8 cellular contexts compared by ENCODE assay signal in genomic region chr10:110502851-110503301, GRCh38. TPM values are rescaled to one million over a fixed set of nuclear protein-coding genes. Genes with fewer than 3 reads are reported as not detected.
A peak's percentile ranks its signal among the peaks of the same experiment; 100 is the strongest.
DNase-seq lines count a peak whose midpoint lies in the region; ATAC-seq and TF ChIP-seq lines count a peak whose summit lies in the region.

No MANE protein-coding gene starts in this region.

- intact Hi-C loops in activated CD8-positive, alpha-beta T cell treated with anti-CD3 and anti-CD28 coated beads for 36 hours (cut with micrococcal nuclease), result loop anchor here (2.0 to 5.0 kb wide), 3 partner anchors 76 to 191 kb away; no protein-coding TSS in a partner anchor

- peak overlapping the region; percentile 91 for H3K27ac Mint-ChIP-seq in activated CD8-positive, alpha-beta T cell treated with anti-CD3 and anti-CD28 coated beads for 36 hours

- no peaks in the 10 kb centered on the region for H3K36me3 ChIP-seq in skeletal muscle tissue (ENCODE audit: control insufficient read depth in 3 of 3, insufficient read depth in 3 of 3, low read length in 3 of 3)

- no peak for TF ChIP-seq CTCF in GM12875 (IDR thresholded peaks at IDR 0.05; ENCODE audit: borderline replicate concordance, insufficient read depth, low read depth, low read length)
- TF ChIP-seq CTCF in activated CD8-positive, alpha-beta T cell treated with anti-CD3 and anti-CD28 coated beads for 36 hours (IDR thresholded peaks at IDR 0.05), result no peak

- H3K27me3 Mint-ChIP-seq in activated CD8-positive, alpha-beta T cell treated with anti-CD3 and anti-CD28 coated beads for 36 hours, result no peaks in the 10 kb centered on the region

- ATAC-seq in GM21528 (IDR thresholded peaks at IDR 0.05; ENCODE audit: low FRiP score, unreplicated experiment), result peak; percentile 44
- ATAC-seq in activated CD8-positive, alpha-beta T cell treated with anti-CD3 and anti-CD28 coated beads for 36 hours, result no peak

- H3K27ac ChIP-seq in skeletal muscle tissue (ENCODE audit: low read depth, low read length), result peak overlapping the region; percentile 67

- POLR2A ChIA-PET in activated CD8-positive, alpha-beta T cell treated with anti-CD3 and anti-CD28 coated beads for 36 hours (lab: Charles Lee), result interaction anchor here (0.7 to 3.9 kb wide), 11 partner anchors 10 to 147 kb away, joined by 3 to 25 read pairs (median 5); no protein-coding TSS in a partner anchor

- DNase-seq in LHCN-M2 (ENCODE audit: low read depth) (peak; percentile 63), glomerular visceral epithelial cell (ENCODE audit: extremely low spot score) (peak; percentile 65), foreskin melanocyte (no peak)
- DNase-seq in activated CD8-positive, alpha-beta T cell treated with anti-CD3 and anti-CD28 coated beads for 36 hours, result no peak
- no peak for DNase-seq in activated CD8-positive, alpha-beta memory T cell treated with anti-CD3 and anti-CD28 coated beads, Interleukin-2, amount 50 U/mL, for 48 hours

- no peaks in the 10 kb centered on the region for H3K9me3 Mint-ChIP-seq in activated CD8-positive, alpha-beta T cell treated with anti-CD3 and anti-CD28 coated beads for 36 hours

- peaks cover 0 to 15% (median 9%) of the 10 kb centered on the region in 3 donors for H3K27me3 ChIP-seq in skeletal muscle tissue (ENCODE audit: control insufficient read depth in 3 of 3, insufficient read depth in 3 of 3, low read length in 3 of 3)

- H3K4me3 ChIP-seq in GM12875 (ENCODE audit: low read depth, low read length) (peak overlapping the region; percentile 33), skeletal muscle tissue (ENCODE audit: low read length in 3 of 3) (no peak overlapping the region)

- no peak overlapping the region for H3K9ac ChIP-seq in skeletal muscle tissue (ENCODE audit: low read depth in 1 of 3, low read length in 3 of 3)

- H3K9me3 ChIP-seq in skeletal muscle tissue (ENCODE audit: control insufficient read depth in 3 of 3, low read length in 3 of 3), result no peaks in the 10 kb centered on the region

- peak overlapping the region; percentile 99 for H3K4me3 Mint-ChIP-seq in activated CD8-positive, alpha-beta T cell treated with anti-CD3 and anti-CD28 coated beads for 36 hours

- peaks cover 39 to 49% (median 40%) of the 10 kb centered on the region in 3 donors for H3K4me1 ChIP-seq in skeletal muscle tissue (ENCODE audit: control insufficient read depth in 3 of 3, insufficient read depth in 3 of 3, low read length in 3 of 3)

- H3K4me1 Mint-ChIP-seq in activated CD8-positive, alpha-beta T cell treated with anti-CD3 and anti-CD28 coated beads for 36 hours (ENCODE audit: low read depth), result peaks cover 76% of the 10 kb centered on the region

- H3K36me3 Mint-ChIP-seq in activated CD8-positive, alpha-beta T cell treated with anti-CD3 and anti-CD28 coated beads for 36 hours (ENCODE audit: low read depth), result peaks cover 89% of the 10 kb centered on the region

- CTCF ChIA-PET in activated CD8-positive, alpha-beta T cell treated with anti-CD3 and anti-CD28 coated beads for 36 hours (lab: Charles Lee), result interaction anchor here (1.3 to 6.1 kb wide), 8 partner anchors 10 to 197 kb away, joined by 3 to 55 read pairs (median 10); partner anchors contain the start of gene SMNDC1

RNA-seq across cellular contexts. Expression of gene DUSP5, which starts 5.2 kb away (rescaled TPM):
- total RNA-seq in LHCN-M2 (2014; rRNA removed) (38.6 and 39.7 TPM in 2 replicates), skeletal muscle tissue (5.2 TPM)
- 16.7 TPM for polyA plus RNA-seq in LHCN-M2 (2012)
- 10 to 100 TPM; 49.4 to 50.8 TPM for total RNA-seq in activated CD8-positive, alpha-beta T cell treated with anti-CD3 and anti-CD28 coated beads for 36 hours

Comparison
In these comparisons a context has a peak if more than half of its experiments do, and no peak if none do; other contexts are left out.
1. DNase-seq: peak in LHCN-M2 (single experiment) and glomerular visceral epithelial cell (single experiment); none in activated CD8-positive, alpha-beta T cell treated with anti-CD3 and anti-CD28 coated beads for 36 hours (single experiment), activated CD8-positive, alpha-beta memory T cell treated with anti-CD3 and anti-CD28 coated beads, Interleukin-2, amount 50 U/mL, for 48 hours (single experiment) and foreskin melanocyte (single experiment).